ENCODE assay signal across 1 cellular context in the genomic region with DNA sequence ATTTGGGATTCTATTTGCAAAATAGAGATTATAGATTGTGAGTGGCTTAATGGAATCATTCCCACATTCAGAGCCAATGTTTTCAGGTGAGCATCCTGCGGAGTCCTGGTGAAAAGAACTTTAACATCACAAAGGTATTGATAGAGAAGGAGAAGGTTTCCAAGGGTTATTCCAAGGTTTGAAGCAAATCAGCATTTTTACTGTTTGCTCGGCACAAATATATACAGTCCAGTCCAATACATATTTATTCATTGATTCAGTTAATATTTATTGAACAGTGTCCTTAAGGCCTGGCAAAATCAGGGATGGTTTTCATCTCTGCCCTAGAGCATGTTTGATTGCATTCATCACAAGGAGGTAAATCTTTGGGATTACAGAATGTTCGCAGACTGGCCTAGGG.
TF ChIP-seq lines count a peak whose summit lies in the region.

No MANE protein-coding gene starts in this region.

TF ChIP-seq in HepG2, 621 proteins besides CTCF, POLR2A, EP300 and RAD21:
- TF ChIP-seq, protein P1, sequence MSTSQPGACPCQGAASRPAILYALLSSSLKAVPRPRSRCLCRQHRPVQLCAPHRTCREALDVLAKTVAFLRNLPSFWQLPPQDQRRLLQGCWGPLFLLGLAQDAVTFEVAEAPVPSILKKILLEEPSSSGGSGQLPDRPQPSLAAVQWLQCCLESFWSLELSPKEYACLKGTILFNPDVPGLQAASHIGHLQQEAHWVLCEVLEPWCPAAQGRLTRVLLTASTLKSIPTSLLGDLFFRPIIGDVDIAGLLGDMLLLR (CRISPR knock-in tag; IDR thresholded peaks at IDR 0.05) = no peak
- TF ChIP-seq MAFK (conservative IDR thresholded peaks at IDR 0.05 in 1 of 2, IDR thresholded peaks at IDR 0.05 in 1 of 2; ENCODE audit: low read length in 2 of 2) = peak in 1 of 2 experiments; percentile 70; a peak in 2 of 4 replicates
- no peak for TF ChIP-seq TOPORS (CRISPR knock-in tag; IDR thresholded peaks at IDR 0.05)
- TF ChIP-seq PRPF4 (IDR thresholded peaks at IDR 0.05; ENCODE audit: low read depth, low read length, poor library complexity, severe bottlenecking) = no peak
- TF ChIP-seq MAFF (IDR thresholded peaks at IDR 0.05; ENCODE audit: low read depth, low read length) = peak; percentile 73
- no peak for TF ChIP-seq MXD4 (CRISPR knock-in tag; IDR thresholded peaks at IDR 0.05)
TF ChIP-seq in HepG2: peak in this region for 2.
